ENCODE assay signal across 1 cellular context in the genomic region with DNA sequence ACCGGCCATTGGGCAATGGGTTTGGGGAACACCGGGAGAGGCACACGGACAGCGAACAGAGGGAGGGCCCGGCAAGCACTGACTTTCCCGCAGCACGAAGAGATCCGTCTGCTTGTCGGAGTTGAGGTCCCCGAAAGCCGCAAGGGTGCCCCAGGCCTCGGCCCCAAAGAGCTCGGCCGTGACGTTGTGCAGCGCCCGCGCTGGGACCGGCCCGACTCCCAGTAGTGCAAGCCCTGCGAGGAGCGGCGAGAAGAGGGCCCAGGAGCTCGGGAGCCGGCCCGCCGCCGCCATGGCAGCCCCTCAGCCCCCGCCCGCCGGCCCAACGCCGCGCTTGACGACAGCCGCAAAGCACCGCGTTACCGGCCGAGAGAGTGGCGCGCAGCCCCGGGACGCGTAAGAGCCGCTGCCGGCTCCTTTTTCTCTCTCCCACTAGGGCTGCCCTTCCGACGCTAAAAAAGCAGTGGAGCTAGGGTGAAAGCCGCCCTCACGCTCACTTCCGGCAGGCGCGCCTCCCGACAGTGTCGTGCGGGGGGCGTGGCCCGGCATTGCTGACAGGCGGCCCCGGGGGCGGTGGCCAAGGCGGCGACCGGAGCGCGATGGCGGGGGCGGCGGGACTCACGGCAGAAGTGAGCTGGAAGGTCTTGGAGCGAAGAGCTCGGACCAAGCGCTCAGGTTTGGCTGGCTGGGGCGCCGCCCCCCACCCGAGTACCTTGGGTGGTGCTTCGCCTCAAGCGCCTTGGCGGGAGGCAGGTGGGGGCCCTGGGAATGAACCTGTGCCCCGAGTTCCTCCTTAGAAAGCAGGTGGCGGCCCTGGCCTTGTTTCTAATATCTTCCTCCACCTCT.
TF ChIP-seq lines count a peak whose summit lies in the region.

Gene ITFG1, minus strand, starts transcription at position 309 of the 843 bp plus-strand sequence. Its CDS starts 18 bp downstream, at position 291.
Gene PHKB, plus strand, starts transcription at position 577 of the 843 bp plus-strand sequence. Its CDS starts 20 bp downstream, at position 597.

TF ChIP-seq in HepG2, 621 proteins besides CTCF, POLR2A, EP300 and RAD21 (continued from another document and continues in another):
- TF ChIP-seq, protein P1, sequence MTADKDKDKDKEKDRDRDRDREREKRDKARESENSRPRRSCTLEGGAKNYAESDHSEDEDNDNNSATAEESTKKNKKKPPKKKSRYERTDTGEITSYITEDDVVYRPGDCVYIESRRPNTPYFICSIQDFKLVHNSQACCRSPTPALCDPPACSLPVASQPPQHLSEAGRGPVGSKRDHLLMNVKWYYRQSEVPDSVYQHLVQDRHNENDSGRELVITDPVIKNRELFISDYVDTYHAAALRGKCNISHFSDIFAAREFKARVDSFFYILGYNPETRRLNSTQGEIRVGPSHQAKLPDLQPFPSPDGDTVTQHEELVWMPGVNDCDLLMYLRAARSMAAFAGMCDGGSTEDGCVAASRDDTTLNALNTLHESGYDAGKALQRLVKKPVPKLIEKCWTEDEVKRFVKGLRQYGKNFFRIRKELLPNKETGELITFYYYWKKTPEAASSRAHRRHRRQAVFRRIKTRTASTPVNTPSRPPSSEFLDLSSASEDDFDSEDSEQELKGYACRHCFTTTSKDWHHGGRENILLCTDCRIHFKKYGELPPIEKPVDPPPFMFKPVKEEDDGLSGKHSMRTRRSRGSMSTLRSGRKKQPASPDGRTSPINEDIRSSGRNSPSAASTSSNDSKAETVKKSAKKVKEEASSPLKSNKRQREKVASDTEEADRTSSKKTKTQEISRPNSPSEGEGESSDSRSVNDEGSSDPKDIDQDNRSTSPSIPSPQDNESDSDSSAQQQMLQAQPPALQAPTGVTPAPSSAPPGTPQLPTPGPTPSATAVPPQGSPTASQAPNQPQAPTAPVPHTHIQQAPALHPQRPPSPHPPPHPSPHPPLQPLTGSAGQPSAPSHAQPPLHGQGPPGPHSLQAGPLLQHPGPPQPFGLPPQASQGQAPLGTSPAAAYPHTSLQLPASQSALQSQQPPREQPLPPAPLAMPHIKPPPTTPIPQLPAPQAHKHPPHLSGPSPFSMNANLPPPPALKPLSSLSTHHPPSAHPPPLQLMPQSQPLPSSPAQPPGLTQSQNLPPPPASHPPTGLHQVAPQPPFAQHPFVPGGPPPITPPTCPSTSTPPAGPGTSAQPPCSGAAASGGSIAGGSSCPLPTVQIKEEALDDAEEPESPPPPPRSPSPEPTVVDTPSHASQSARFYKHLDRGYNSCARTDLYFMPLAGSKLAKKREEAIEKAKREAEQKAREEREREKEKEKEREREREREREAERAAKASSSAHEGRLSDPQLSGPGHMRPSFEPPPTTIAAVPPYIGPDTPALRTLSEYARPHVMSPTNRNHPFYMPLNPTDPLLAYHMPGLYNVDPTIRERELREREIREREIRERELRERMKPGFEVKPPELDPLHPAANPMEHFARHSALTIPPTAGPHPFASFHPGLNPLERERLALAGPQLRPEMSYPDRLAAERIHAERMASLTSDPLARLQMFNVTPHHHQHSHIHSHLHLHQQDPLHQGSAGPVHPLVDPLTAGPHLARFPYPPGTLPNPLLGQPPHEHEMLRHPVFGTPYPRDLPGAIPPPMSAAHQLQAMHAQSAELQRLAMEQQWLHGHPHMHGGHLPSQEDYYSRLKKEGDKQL (CRISPR knock-in tag; IDR thresholded peaks at IDR 0.05; ENCODE audit: low read depth), result no peak
- TF ChIP-seq FOXA3 (CRISPR knock-in tag; IDR thresholded peaks at IDR 0.05) (peak; percentile 36; the same call in 1 of the 2 replicates), RFXANK (CRISPR knock-in tag; IDR thresholded peaks at IDR 0.05) (no peak; the same call in 1 of the 2 replicates), TOE1 (CRISPR knock-in tag; IDR thresholded peaks at IDR 0.05) (no peak), ZNF782 (CRISPR knock-in tag; IDR thresholded peaks at IDR 0.05; ENCODE audit: borderline replicate concordance) (peak; percentile 69; the same call in 1 of the 2 replicates), TSC22D2 (CRISPR knock-in tag; IDR thresholded peaks at IDR 0.05; ENCODE audit: borderline replicate concordance) (no peak; the same call in 1 of the 2 replicates), REST (IDR thresholded peaks at IDR 0.05; ENCODE audit: borderline replicate concordance in 1 of 2, low read depth in 1 of 2, low read length in 2 of 2) (peak in 1 of 2 experiments; percentile 54; a peak in 1 of 4 replicates), KLF9 (CRISPR knock-in tag; IDR thresholded peaks at IDR 0.05; ENCODE audit: low read depth) (peak; percentile 97; the same call in 1 of the 2 replicates), ZNF839 (CRISPR knock-in tag; IDR thresholded peaks at IDR 0.05; ENCODE audit: borderline replicate concordance) (peak; percentile 78; the same call in 1 of the 2 replicates), SUZ12 (IDR thresholded peaks at IDR 0.05; ENCODE audit: low read depth, low read length) (no peak), MAFF (IDR thresholded peaks at IDR 0.05; ENCODE audit: low read depth, low read length) (no peak), KMT2A (CRISPR knock-in tag; IDR thresholded peaks at IDR 0.05) (peak; percentile 87), TP53 (CRISPR knock-in tag; conservative IDR thresholded peaks at IDR 0.05) (0 out of 2 replicates have a peak, but pooled peaks have one; percentile 75), ATRX (CRISPR knock-in tag; IDR thresholded peaks at IDR 0.05; ENCODE audit: borderline replicate concordance) (no peak), ZNF879 (CRISPR knock-in tag; IDR thresholded peaks at IDR 0.05) (no peak), ZNF234 (CRISPR knock-in tag; conservative IDR thresholded peaks at IDR 0.05) (no peak), RXRA (CRISPR knock-in tag; IDR thresholded peaks at IDR 0.05) (no peak), SP5 (CRISPR knock-in tag; IDR thresholded peaks at IDR 0.05; ENCODE audit: borderline replicate concordance, low read depth) (peak; percentile 85; the same call in 1 of the 2 replicates), TBL1XR1 (IDR thresholded peaks at IDR 0.05; ENCODE audit: borderline replicate concordance, low read length, partially characterized antibody) (peak; percentile 69), SMAD3 (CRISPR knock-in tag; IDR thresholded peaks at IDR 0.05) (0 out of 2 replicates have a peak, but pooled peaks have one; percentile 28), ZNF512B (CRISPR knock-in tag; IDR thresholded peaks at IDR 0.05; ENCODE audit: borderline replicate concordance) (no peak), SALL1 (CRISPR knock-in tag; IDR thresholded peaks at IDR 0.05) (peak; percentile 84; the same call in 1 of the 2 replicates), HOXA7 (CRISPR knock-in tag; IDR thresholded peaks at IDR 0.05) (no peak), ZFAT (CRISPR knock-in tag; conservative IDR thresholded peaks at IDR 0.05) (no peak; the same call in 1 of the 2 replicates), ZNF691 (CRISPR knock-in tag; IDR thresholded peaks at IDR 0.05; ENCODE audit: borderline replicate concordance, low read depth) (peak; percentile 51; the same call in 1 of the 2 replicates), NRL (CRISPR knock-in tag; IDR thresholded peaks at IDR 0.05; ENCODE audit: borderline replicate concordance) (peak; percentile 62), ZNF367 (CRISPR knock-in tag; IDR thresholded peaks at IDR 0.05; ENCODE audit: borderline replicate concordance) (peak; percentile 73; the same call in 1 of the 2 replicates)
- TF ChIP-seq, protein P2, sequence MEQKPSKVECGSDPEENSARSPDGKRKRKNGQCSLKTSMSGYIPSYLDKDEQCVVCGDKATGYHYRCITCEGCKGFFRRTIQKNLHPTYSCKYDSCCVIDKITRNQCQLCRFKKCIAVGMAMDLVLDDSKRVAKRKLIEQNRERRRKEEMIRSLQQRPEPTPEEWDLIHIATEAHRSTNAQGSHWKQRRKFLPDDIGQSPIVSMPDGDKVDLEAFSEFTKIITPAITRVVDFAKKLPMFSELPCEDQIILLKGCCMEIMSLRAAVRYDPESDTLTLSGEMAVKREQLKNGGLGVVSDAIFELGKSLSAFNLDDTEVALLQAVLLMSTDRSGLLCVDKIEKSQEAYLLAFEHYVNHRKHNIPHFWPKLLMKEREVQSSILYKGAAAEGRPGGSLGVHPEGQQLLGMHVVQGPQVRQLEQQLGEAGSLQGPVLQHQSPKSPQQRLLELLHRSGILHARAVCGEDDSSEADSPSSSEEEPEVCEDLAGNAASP (CRISPR knock-in tag; IDR thresholded peaks at IDR 0.05; ENCODE audit: borderline replicate concordance), result peak; percentile 41
- TF ChIP-seq, protein P3, sequence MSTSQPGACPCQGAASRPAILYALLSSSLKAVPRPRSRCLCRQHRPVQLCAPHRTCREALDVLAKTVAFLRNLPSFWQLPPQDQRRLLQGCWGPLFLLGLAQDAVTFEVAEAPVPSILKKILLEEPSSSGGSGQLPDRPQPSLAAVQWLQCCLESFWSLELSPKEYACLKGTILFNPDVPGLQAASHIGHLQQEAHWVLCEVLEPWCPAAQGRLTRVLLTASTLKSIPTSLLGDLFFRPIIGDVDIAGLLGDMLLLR (CRISPR knock-in tag; IDR thresholded peaks at IDR 0.05), result peak; percentile 83; the same call in 1 of the 2 replicates
- TF ChIP-seq, protein P4, sequence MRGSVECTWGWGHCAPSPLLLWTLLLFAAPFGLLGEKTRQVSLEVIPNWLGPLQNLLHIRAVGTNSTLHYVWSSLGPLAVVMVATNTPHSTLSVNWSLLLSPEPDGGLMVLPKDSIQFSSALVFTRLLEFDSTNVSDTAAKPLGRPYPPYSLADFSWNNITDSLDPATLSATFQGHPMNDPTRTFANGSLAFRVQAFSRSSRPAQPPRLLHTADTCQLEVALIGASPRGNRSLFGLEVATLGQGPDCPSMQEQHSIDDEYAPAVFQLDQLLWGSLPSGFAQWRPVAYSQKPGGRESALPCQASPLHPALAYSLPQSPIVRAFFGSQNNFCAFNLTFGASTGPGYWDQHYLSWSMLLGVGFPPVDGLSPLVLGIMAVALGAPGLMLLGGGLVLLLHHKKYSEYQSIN (CRISPR knock-in tag; IDR thresholded peaks at IDR 0.05; ENCODE audit: borderline replicate concordance), result no peak
- TF ChIP-seq, protein P5, sequence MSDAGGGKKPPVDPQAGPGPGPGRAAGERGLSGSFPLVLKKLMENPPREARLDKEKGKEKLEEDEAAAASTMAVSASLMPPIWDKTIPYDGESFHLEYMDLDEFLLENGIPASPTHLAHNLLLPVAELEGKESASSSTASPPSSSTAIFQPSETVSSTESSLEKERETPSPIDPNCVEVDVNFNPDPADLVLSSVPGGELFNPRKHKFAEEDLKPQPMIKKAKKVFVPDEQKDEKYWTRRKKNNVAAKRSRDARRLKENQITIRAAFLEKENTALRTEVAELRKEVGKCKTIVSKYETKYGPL (CRISPR knock-in tag; IDR thresholded peaks at IDR 0.05), result peak; percentile 55; the same call in 1 of the 2 replicates
- TF ChIP-seq, protein P6, sequence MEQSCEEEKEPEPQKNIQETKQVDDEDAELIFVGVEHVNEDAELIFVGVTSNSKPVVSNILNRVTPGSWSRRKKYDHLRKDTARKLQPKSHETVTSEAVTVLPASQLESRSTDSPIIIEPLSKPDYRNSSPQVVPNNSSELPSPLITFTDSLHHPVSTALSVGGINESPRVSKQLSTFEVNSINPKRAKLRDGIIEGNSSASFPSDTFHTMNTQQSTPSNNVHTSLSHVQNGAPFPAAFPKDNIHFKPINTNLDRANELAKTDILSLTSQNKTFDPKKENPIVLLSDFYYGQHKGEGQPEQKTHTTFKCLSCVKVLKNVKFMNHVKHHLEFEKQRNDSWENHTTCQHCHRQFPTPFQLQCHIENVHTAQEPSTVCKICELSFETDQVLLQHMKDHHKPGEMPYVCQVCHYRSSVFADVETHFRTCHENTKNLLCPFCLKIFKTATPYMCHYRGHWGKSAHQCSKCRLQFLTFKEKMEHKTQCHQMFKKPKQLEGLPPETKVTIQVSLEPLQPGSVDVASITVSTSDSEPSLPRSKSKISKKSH (CRISPR knock-in tag; IDR thresholded peaks at IDR 0.05; ENCODE audit: borderline replicate concordance), result peak; percentile 27; the same call in 1 of the 2 replicates
